In genomic region chr19:17775991-17776803, GRCh38 we compare ENCODE assay signal across 1 cellular context.
TF ChIP-seq lines count a peak whose summit lies in the region.

No MANE protein-coding gene starts in this region.

TF ChIP-seq in GM12878, 131 proteins besides CTCF, POLR2A, EP300 and RAD21 (continues in another document):
- no peak for TF ChIP-seq MAX (IDR thresholded peaks at IDR 0.05; ENCODE audit: low read depth, low read length)
- TF ChIP-seq MLLT1 (IDR thresholded peaks at IDR 0.05): peak; percentile 83
- TF ChIP-seq ZBTB4 (CRISPR knock-in tag; IDR thresholded peaks at IDR 0.05): no peak
- TF ChIP-seq E4F1 (IDR thresholded peaks at IDR 0.05; ENCODE audit: borderline replicate concordance, partially characterized antibody): no peak
- peak; percentile 86 for TF ChIP-seq GATAD2B (conservative IDR thresholded peaks at IDR 0.05; ENCODE audit: low read depth)
- peak in 1 of 2 experiments; percentile 91; a peak in 1 of 4 replicates for TF ChIP-seq CEBPB (IDR thresholded peaks at IDR 0.05; ENCODE audit: borderline replicate concordance in 1 of 2, low read depth in 2 of 2, low read length in 2 of 2)
- TF ChIP-seq TBL1XR1 (IDR thresholded peaks at IDR 0.05; ENCODE audit: low read depth, low read length): peak; percentile 86; the same call in 1 of the 2 replicates
- no peak for TF ChIP-seq IRF3 (IDR thresholded peaks at IDR 0.05)
- no peak for TF ChIP-seq PKNOX1 (IDR thresholded peaks at IDR 0.05)
- peak; percentile 99 for TF ChIP-seq TCF12 (IDR thresholded peaks at IDR 0.05; ENCODE audit: low read depth, low read length)
- no peak for TF ChIP-seq ASH2L (IDR thresholded peaks at IDR 0.05; ENCODE audit: borderline replicate concordance, low read depth)
- peak; percentile 83 for TF ChIP-seq BCL11A (IDR thresholded peaks at IDR 0.05; ENCODE audit: low read depth, low read length)
- TF ChIP-seq USF2 (IDR thresholded peaks at IDR 0.05; ENCODE audit: borderline replicate concordance, low read depth, low read length): no peak
- no peak for TF ChIP-seq CBX3 (IDR thresholded peaks at IDR 0.05; ENCODE audit: borderline replicate concordance, low read depth)
- no peak for TF ChIP-seq ZZZ3 (IDR thresholded peaks at IDR 0.05; ENCODE audit: control insufficient read depth, insufficient read length, low read depth)
- no peak for TF ChIP-seq TAF1 (IDR thresholded peaks at IDR 0.05; ENCODE audit: borderline replicate concordance, low read depth, low read length)
- no peak for TF ChIP-seq E2F8 (IDR thresholded peaks at IDR 0.05; ENCODE audit: low read depth, partially characterized antibody)
- no peak for TF ChIP-seq RFX5 (IDR thresholded peaks at IDR 0.05; ENCODE audit: low read depth, low read length)
- no peak for TF ChIP-seq NFXL1 (IDR thresholded peaks at IDR 0.05; ENCODE audit: borderline replicate concordance)
- peak; percentile 48; the same call in 1 of the 2 replicates for TF ChIP-seq MTA3 (IDR thresholded peaks at IDR 0.05; ENCODE audit: borderline replicate concordance, low read length)
- TF ChIP-seq WRNIP1 (IDR thresholded peaks at IDR 0.05; ENCODE audit: borderline replicate concordance, low read depth, low read length): no peak
- TF ChIP-seq SIX5 (IDR thresholded peaks at IDR 0.05; ENCODE audit: low read depth, low read length, severe bottlenecking): no peak
- no peak for TF ChIP-seq CHD4 (IDR thresholded peaks at IDR 0.05)
- peak; percentile 99 for TF ChIP-seq BCL3 (IDR thresholded peaks at IDR 0.05; ENCODE audit: borderline replicate concordance, insufficient read depth, low read depth, low read length, poor library complexity, severe bottlenecking)
- no peak for TF ChIP-seq ZNF687 (IDR thresholded peaks at IDR 0.05)
- TF ChIP-seq CBX5 (IDR thresholded peaks at IDR 0.05; ENCODE audit: low read depth): 0 out of 2 replicates have a peak, but pooled peaks have one; percentile 24
